In genomic region chr11:96635655-96636054, GRCh38 we compare ENCODE assay signal across 6 cellular contexts.
"Had no signal": no experiment of that assay in that cellular context is flagged by ENCODE, and none has a peak within 500 bp of the region (broad histone marks: within the 10 kb centered on the region; RNA-seq: fewer than 3 reads in every experiment).

No MANE protein-coding gene starts in this region.

- H3K9ac ChIP-seq: GM23248 had no signal

- H3K27ac ChIP-seq: GM23248 had no signal

- DNase-seq: GM23248, GOT3, H7, HCEC 1CT, IMR-90 had no signal

- FAIRE-seq: HTR-8/SVneo had no signal

- H2AFZ ChIP-seq: GM23248 had no signal

- H3K4me3 ChIP-seq: GM23248 had no signal
